ENCODE assay signal across 8 cellular contexts in genomic region chr17:409308-409847, GRCh38. TPM values are rescaled to one million over a fixed set of nuclear protein-coding genes. Genes with fewer than 3 reads are reported as not detected.
DNase-seq lines count a peak whose midpoint lies in the region; ATAC-seq, FAIRE-seq and TF ChIP-seq lines count a peak whose summit lies in the region.

No MANE protein-coding gene starts in this region.

- no TSS peak for BruUV-seq in mammary epithelial cell (replicated peaks; lab: Mats Ljungman, UMichigan)

- H3K4me2 ChIP-seq in A549 (peak overlapping the region; percentile 69), mammary epithelial cell (ENCODE audit: insufficient read depth, low read depth, low read length) (peak overlapping the region; percentile 70)

- DNase-seq in A549 (ENCODE audit: low read depth in 1 of 2, low spot score in 1 of 2) (no peak), mammary epithelial cell (no peak), mucosa of descending colon (no peak), NCI-H1048 (lab: John Stamatoyannopoulos, UW) (no peak), G401 (ENCODE audit: low spot score) (no peak), hippocampal formation (lab: John Stamatoyannopoulos, UW) (no peak), NCI-H526 treated with DMSO at 0.1 percent for 48 hours (lab: John Stamatoyannopoulos, UW) (no peak)

- CTCF ChIA-PET in A549 (lab: Yijun Ruan, JAX): interaction anchor here (1.4 kb wide), 1 partner anchor 589 kb away, joined by 3 read pairs; no protein-coding TSS in a partner anchor
- CTCF ChIA-PET in mammary epithelial cell (lab: Charles Lee; ENCODE audit: low non-redundant PET): no interaction called here

- peak overlapping the region; percentile 40 for H3K4me3 ChIP-seq in A549
- H3K4me3 ChIP-seq in mammary epithelial cell (replicated peaks in 1 of 3; ENCODE audit: insufficient read depth in 1 of 3, low read depth in 2 of 3, low read length in 3 of 3): peak overlapping the region; percentile 35 to 42 (median 35)
- peak overlapping the region; percentile 92 for H3K4me3 ChIP-seq in mucosa of descending colon

- 48% methylated on average over 16 of the region's 16 CpGs for WGBS in A549 (ENCODE audit: missing lambda C conversion rate)
- WGBS in mammary epithelial cell (ENCODE audit: low coverage, missing lambda C conversion rate): 63% methylated on average over 12 of the region's 16 CpGs

- ATAC-seq in A549 (peak in 1 of 2 experiments; percentile 19; a peak in 3 of 6 replicates), HG02938 (IDR thresholded peaks at IDR 0.05; ENCODE audit: unreplicated experiment) (peak; percentile 4), mucosa of descending colon (no peak)

- peak overlapping the region; percentile 76 to 88 for H3K27ac ChIP-seq in A549
- H3K27ac ChIP-seq in mammary epithelial cell (ENCODE audit: insufficient read depth, low read depth, low read length): peak overlapping the region; percentile 53

- no peak for TF ChIP-seq CTCF in A549 (IDR thresholded peaks at IDR 0.05)
- no peak for TF ChIP-seq CTCF in mammary epithelial cell (conservative IDR thresholded peaks at IDR 0.05 in 1 of 2, IDR thresholded peaks at IDR 0.05 in 1 of 2; ENCODE audit: extremely low read depth in 1 of 2, insufficient read depth in 1 of 2, low read depth in 1 of 2, low read length in 2 of 2)
- TF ChIP-seq CTCF in mucosa of descending colon (IDR thresholded peaks at IDR 0.05): no peak

- no peak for FAIRE-seq in A549 (lab: Jason Lieb, UNC)

- no peak for TF ChIP-seq RAD21 in A549 (conservative IDR thresholded peaks at IDR 0.05 in 1 of 2, IDR thresholded peaks at IDR 0.05 in 1 of 2)

- peaks cover 21% of the 10 kb centered on the region for H3K4me1 ChIP-seq in A549
- peaks cover 6% of the 10 kb centered on the region for H3K4me1 ChIP-seq in mammary epithelial cell (ENCODE audit: insufficient read depth, low read length)
- peaks cover 20% of the 10 kb centered on the region for H3K4me1 ChIP-seq in mucosa of descending colon (ENCODE audit: low read depth)

- no peaks in the 10 kb centered on the region for H4K20me1 ChIP-seq in mammary epithelial cell (ENCODE audit: insufficient read depth, low read length)

- no peak for TF ChIP-seq EP300 in A549 (IDR thresholded peaks at IDR 0.05)

- peak overlapping the region; percentile 27 for H3K9ac ChIP-seq in mammary epithelial cell (ENCODE audit: insufficient read depth, low read length)

- in situ Hi-C loops in mammary epithelial cell (cut with MboI; ENCODE audit: low sequenced_read_pairs in 2 of 2) (no loop called here), G401 (cut with HindIII; ENCODE audit: low sequenced_read_pairs) (no loop called here)

- POLR2A ChIA-PET in A549 (lab: Yijun Ruan, JAX): no interaction called here

- dilution Hi-C loops in mammary epithelial cell (cut with HindIII; ENCODE audit: low sequenced_read_pairs): no loop called here

- peak overlapping the region; percentile 94 for H2AFZ ChIP-seq in mammary epithelial cell (ENCODE audit: low read depth, low read length)

- no peak for TF ChIP-seq POLR2A in A549 (IDR thresholded peaks at IDR 0.05; ENCODE audit: low read length)

- H3K9me3 ChIP-seq in A549: no peaks in the 10 kb centered on the region
- peaks cover under 1% of the 10 kb centered on the region for H3K9me3 ChIP-seq in mammary epithelial cell (replicated peaks; ENCODE audit: insufficient read depth, low read length)
- no peaks in the 10 kb centered on the region for H3K9me3 ChIP-seq in mucosa of descending colon

- H3K27me3 ChIP-seq in mammary epithelial cell (ENCODE audit: insufficient read depth, low read length): no peaks in the 10 kb centered on the region

- no peaks in the 10 kb centered on the region for H3K79me2 ChIP-seq in mammary epithelial cell (ENCODE audit: insufficient read depth, low read length)

- H3K36me3 ChIP-seq in mammary epithelial cell (ENCODE audit: insufficient read depth, low read length): no peaks in the 10 kb centered on the region
- H3K36me3 ChIP-seq in mucosa of descending colon (ENCODE audit: low read depth): peaks cover 4% of the 10 kb centered on the region

- intact Hi-C loops in mammary epithelial cell (cut with micrococcal nuclease) (no loop called here), mucosa of descending colon (cut with DNase I, micrococcal nuclease) (no loop called here)

TF ChIP-seq in A549, 52 proteins besides CTCF, POLR2A, EP300 and RAD21 (continues in another document):
- no peak for TF ChIP-seq HEYL (CRISPR knock-in tag; IDR thresholded peaks at IDR 0.05)
- TF ChIP-seq FOXS1 (CRISPR knock-in tag; IDR thresholded peaks at IDR 0.05): no peak
- no peak for TF ChIP-seq FOSB (CRISPR knock-in tag; IDR thresholded peaks at IDR 0.05)
- TF ChIP-seq USF2 (IDR thresholded peaks at IDR 0.05): no peak
- TF ChIP-seq RNF2 (IDR thresholded peaks at IDR 0.05; ENCODE audit: borderline replicate concordance, low read depth): no peak
- TF ChIP-seq SMC3 (IDR thresholded peaks at IDR 0.05): peak; percentile 12; the same call in 1 of the 3 replicates
- no peak for TF ChIP-seq BCL3 (IDR thresholded peaks at IDR 0.05)
- no peak for TF ChIP-seq CBX8 (IDR thresholded peaks at IDR 0.05)
- peak; percentile 49; the same call in 1 of the 2 replicates for TF ChIP-seq KDM1A (IDR thresholded peaks at IDR 0.05; ENCODE audit: low read depth)
- TF ChIP-seq HOXB5 (CRISPR knock-in tag; IDR thresholded peaks at IDR 0.05): peak; percentile 73; the same call in 1 of the 2 replicates
- no peak for TF ChIP-seq RFX5 (IDR thresholded peaks at IDR 0.05)
- TF ChIP-seq ATOH8 (CRISPR knock-in tag; IDR thresholded peaks at IDR 0.05; ENCODE audit: low read depth): peak; percentile 65; the same call in 1 of the 2 replicates
- no peak for TF ChIP-seq RCOR1 (IDR thresholded peaks at IDR 0.05; ENCODE audit: low read depth, low read length)
- peak; percentile 49; the same call in 1 of the 2 replicates for TF ChIP-seq PHF8 (IDR thresholded peaks at IDR 0.05; ENCODE audit: borderline replicate concordance, low read depth)
- TF ChIP-seq CHD4 (IDR thresholded peaks at IDR 0.05; ENCODE audit: borderline replicate concordance): peak; percentile 82; the same call in 1 of the 2 replicates

RNA-seq across cellular contexts. Expression of gene RFLNB, which starts 36.4 kb away (rescaled TPM):
- polyA plus RNA-seq in A549 (2011; rRNA removed) (10.7 and 11.7 TPM in 2 replicates), A549 (2017; fragmentation: RNase III; extraction: RNeasy Plus Mini Kit Qiagen cat#74134 plus additional on column Dnase treatment) (29.9 to 32.2 TPM (median 31.4 TPM) in 3 replicates), mammary epithelial cell (3.2 TPM)
- polyA plus RNA-seq in A549 (2012; cell fraction: cytosol; rRNA removed): 9.3 and 13.6 TPM in 2 replicates
- 7.2 and 9.0 TPM in 2 replicates for polyA plus RNA-seq in A549 (2012; cell fraction: nucleus; rRNA removed)
- 7.4 and 9.3 TPM in 2 replicates for polyA minus RNA-seq in A549 (2011; rRNA and poly(A)+ RNA removed)
- total RNA-seq in mammary epithelial cell (10 to 100 TPM; 14.7 to 32.8 TPM), mucosa of descending colon (10 to 100 TPM in 1 of 3 donors, 1 to 10 TPM in 2; 3.7 to 21.8 (median 5.6) TPM)
- 9.9 TPM for polyA minus RNA-seq in mammary epithelial cell
- total RNA-seq in G401 (2014; rRNA removed; shearing (Covaris generic)): 224 and 259 TPM in 2 replicates

RNA-seq across cellular contexts. Expression of gene RPH3AL, which starts 56.8 kb away (rescaled TPM):
- 29.6 and 31.1 TPM in 2 replicates for polyA plus RNA-seq in A549 (2011; rRNA removed)
- 18.3 and 24.8 TPM in 2 replicates for polyA plus RNA-seq in A549 (2012; cell fraction: cytosol; rRNA removed)
- 36.1 and 36.4 TPM in 2 replicates for polyA plus RNA-seq in A549 (2012; cell fraction: nucleus; rRNA removed)
- 20.0 to 27.4 TPM (median 23.3 TPM) in 3 replicates for polyA plus RNA-seq in A549 (2017; fragmentation: RNase III; extraction: RNeasy Plus Mini Kit Qiagen cat#74134 plus additional on column Dnase treatment)
- 71.4 and 90.3 TPM in 2 replicates for polyA minus RNA-seq in A549 (2011; rRNA and poly(A)+ RNA removed)
- 1 to 10 TPM; 2.9 to 7.3 TPM for total RNA-seq in mammary epithelial cell
- polyA plus RNA-seq in mammary epithelial cell: 1.7 TPM
- 0.98 TPM for polyA minus RNA-seq in mammary epithelial cell
- 10 to 100 TPM; 24.0 to 44.1 (median 36.7) TPM for total RNA-seq in mucosa of descending colon
- total RNA-seq in G401 (2014; rRNA removed; shearing (Covaris generic)): 6.9 and 17.8 TPM in 2 replicates

Comparison
In these comparisons a context has a peak if more than half of its experiments do, and no peak if none do; other contexts are left out.
1. H3K4me3 ChIP-seq: peak in every context shown above with its lines; median percentile 92 in mucosa of descending colon; 40 in A549; 35 in mammary epithelial cell.